In the genomic region with DNA sequence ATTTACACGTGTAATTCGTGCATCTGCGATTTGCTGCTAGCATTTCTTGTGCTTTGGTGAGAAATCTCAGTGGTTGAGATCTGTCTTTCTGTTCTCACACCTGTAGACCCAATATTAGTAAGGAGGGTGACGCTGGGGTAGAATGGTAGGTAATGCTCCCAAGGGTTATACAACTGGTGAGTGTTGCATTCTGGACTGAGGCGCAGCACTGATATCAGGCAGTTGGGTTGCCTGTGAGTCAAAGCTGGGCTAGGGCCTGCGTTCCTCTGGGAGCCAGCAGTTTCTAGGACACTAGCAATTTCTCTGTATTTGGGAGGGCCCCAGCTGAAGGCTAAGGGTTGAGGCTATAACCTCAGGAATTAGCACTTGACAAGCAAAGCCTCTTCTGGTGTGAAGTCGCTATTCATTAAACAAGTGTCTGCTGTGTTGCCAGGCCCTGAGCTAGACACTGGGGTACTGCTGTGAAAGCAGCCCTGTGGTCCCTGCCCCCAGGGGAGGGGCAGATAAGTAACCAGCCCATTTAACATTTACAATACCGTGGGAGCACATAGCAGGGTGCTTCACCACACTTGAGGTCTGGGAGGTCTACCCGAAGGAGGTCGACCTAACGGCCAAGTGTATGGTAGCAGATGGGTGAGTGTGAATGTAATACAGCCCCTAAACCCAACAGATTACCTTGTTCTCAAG, we compare ENCODE assay signal across 11 cellular contexts. TPM values are rescaled to one million over a fixed set of nuclear protein-coding genes. Genes with fewer than 3 reads are reported as not detected.
DNase-seq lines count a peak whose midpoint lies in the region; ATAC-seq, FAIRE-seq and TF ChIP-seq lines count a peak whose summit lies in the region.
"Had no signal": no experiment of that assay in that cellular context is flagged by ENCODE, and none has a peak within 500 bp of the region (broad histone marks: within the 10 kb centered on the region; RNA-seq: fewer than 3 reads in every experiment).

No MANE protein-coding gene starts in this region.

- DNase-seq in amniotic epithelial cell (ENCODE audit: low read depth) (peak; percentile 50), pancreas (no peak), SJCRH30 (no peak), SIG-M5 (lab: John Stamatoyannopoulos, UW) (no peak), germinal center (ENCODE audit: low spot score) (no peak)
- DNase-seq in effector memory CD4-positive, alpha-beta T cell, result no peak
- DNase-seq: foreskin keratinocyte; stimulated activated CD4-positive, alpha-beta T cell treated with anti-CD3 and anti-CD28 coated beads, Interleukin-4, amount 100 ng/mL, for 1 hour had no signal

- FAIRE-seq in pancreas (lab: Jason Lieb, UNC), result no peak

- H3K27me3 ChIP-seq in pancreas (no peaks in the 10 kb centered on the region), SJCRH30 (no peaks in the 10 kb centered on the region)
- H3K27me3 ChIP-seq in effector memory CD4-positive, alpha-beta T cell (replicated peaks; ENCODE audit: control insufficient read depth, insufficient read depth, low read length, poor library complexity, severe bottlenecking), result no peaks in the 10 kb centered on the region
- H3K27me3 ChIP-seq: foreskin keratinocyte had no signal

- intact Hi-C loops in pancreas (cut with DNase I), result no loop called here

- H3K27ac ChIP-seq in pancreas (peak overlapping the region in 2 of 4 donors; percentile 15 to 24), SJCRH30 (no peak overlapping the region)
- no peak overlapping the region for H3K27ac ChIP-seq in effector memory CD4-positive, alpha-beta T cell (ENCODE audit: insufficient read depth, low read length, poor library complexity, severe bottlenecking)
- H3K27ac ChIP-seq: foreskin keratinocyte had no signal

- peak; percentile 52 for ATAC-seq in GM19043 (IDR thresholded peaks at IDR 0.05; ENCODE audit: low read depth, unreplicated experiment)
- peak; percentile 76 for ATAC-seq in HG02885 (IDR thresholded peaks at IDR 0.05; ENCODE audit: poor library complexity, unreplicated experiment)
- ATAC-seq in pancreas, result peak; percentile 33 to 49 (median 44)
- ATAC-seq: foreskin keratinocyte, HCT116 had no signal

- H3K4me3 ChIP-seq in pancreas (no peak overlapping the region), SJCRH30 (no peak overlapping the region)
- H3K4me3 ChIP-seq in effector memory CD4-positive, alpha-beta T cell (ENCODE audit: insufficient read depth, low read depth, low read length, poor library complexity, severe bottlenecking), result no peak overlapping the region

- no peaks in the 10 kb centered on the region for H3K36me3 ChIP-seq in pancreas
- no peaks in the 10 kb centered on the region for H3K36me3 ChIP-seq in effector memory CD4-positive, alpha-beta T cell (ENCODE audit: control insufficient read depth, insufficient read depth, low read length)
- H3K36me3 ChIP-seq in SJCRH30, result no peaks in the 10 kb centered on the region

- peaks cover 45 to 60% (median 54%) of the 10 kb centered on the region in 3 donors for H3K4me1 ChIP-seq in pancreas
- H3K4me1 ChIP-seq in effector memory CD4-positive, alpha-beta T cell (ENCODE audit: control insufficient read depth, insufficient read depth, low read length, poor library complexity, severe bottlenecking), result peaks cover 40% of the 10 kb centered on the region
- peaks cover 30% of the 10 kb centered on the region for H3K4me1 ChIP-seq in SJCRH30

- 48 to 51% methylated on average over 11 of the region's 11 CpGs for WGBS in pancreas, 2 donors

- TF ChIP-seq CTCF in pancreas (IDR thresholded peaks at IDR 0.05), result no peak

- H3K9me3 ChIP-seq in pancreas, result no peaks in the 10 kb centered on the region
- H3K9me3 ChIP-seq in effector memory CD4-positive, alpha-beta T cell (ENCODE audit: control insufficient read depth, low read length), result no peaks in the 10 kb centered on the region
- H3K9me3 ChIP-seq in SJCRH30 (replicated peaks), result no peaks in the 10 kb centered on the region

RNA-seq across cellular contexts. Expression of gene LARP1, which starts 28.7 kb away (rescaled TPM):
- total RNA-seq in pancreas, result 100 to 1,000 TPM; 108 to 195 (median 119) TPM
- 10 to 100 TPM; 35.8 to 50.4 TPM for polyA plus RNA-seq in pancreas
- 99.9 and 100.0 TPM in 2 replicates for total RNA-seq in SJCRH30 (2014; rRNA removed; shearing (Covaris generic))
